Comparison of ENCODE assay signal across 28 cellular contexts in the genomic region with DNA sequence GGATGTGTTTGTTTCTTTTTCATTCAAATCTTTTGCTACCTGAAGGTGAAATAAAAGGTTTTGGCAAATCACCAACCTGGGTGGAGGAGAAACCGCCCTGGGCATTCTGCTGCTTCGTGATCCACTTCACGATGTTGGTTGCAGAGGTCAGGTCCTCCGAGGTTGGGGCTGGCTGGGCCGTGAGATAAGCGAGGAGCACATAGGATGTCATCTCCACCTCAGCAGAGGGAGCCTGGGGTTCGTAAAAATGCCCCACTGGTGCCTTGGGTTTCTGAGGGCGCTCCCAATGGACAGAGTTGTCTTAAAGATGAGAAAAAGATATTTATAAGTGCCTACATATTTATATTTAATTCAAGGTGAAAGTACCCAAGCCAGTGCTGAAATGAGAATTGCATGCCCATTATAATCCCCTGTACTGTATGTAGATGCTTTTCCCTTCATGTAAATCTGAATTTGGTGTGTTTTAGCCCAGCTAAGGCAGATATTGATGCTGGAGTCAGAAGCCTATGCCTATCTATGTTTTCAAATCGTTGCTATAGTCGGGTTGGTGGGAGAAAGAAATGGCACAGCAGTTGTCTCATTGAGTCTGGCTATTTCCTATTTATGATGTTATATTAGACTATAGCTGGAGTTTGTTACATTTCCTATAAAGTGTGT. TPM values are rescaled to one million over a fixed set of nuclear protein-coding genes. Genes with fewer than 3 reads are reported as not detected.
DNase-seq lines count a peak whose midpoint lies in the region; ATAC-seq, FAIRE-seq and TF ChIP-seq lines count a peak whose summit lies in the region.
"Had no signal": no experiment of that assay in that cellular context is flagged by ENCODE, and none has a peak within 500 bp of the region (broad histone marks: within the 10 kb centered on the region; RNA-seq: fewer than 3 reads in every experiment).

No MANE protein-coding gene starts in this region.

- intact Hi-C loops in kidney (cut with DNase I) (no loop called here), HepG2 (cut with micrococcal nuclease; ENCODE audit: unreplicated experiment) (no loop called here)

- no peaks in the 10 kb centered on the region for H3K27me3 ChIP-seq in HepG2 (ENCODE audit: control insufficient read depth in 1 of 2, insufficient read depth in 2 of 2, low read length in 2 of 2)
- H3K27me3 ChIP-seq: BE2C, BLaER1 had no signal

- H3K36me3 ChIP-seq in kidney (ENCODE audit: control insufficient read depth in 1 of 2, insufficient read depth in 2 of 2, low read length in 2 of 2) (peaks cover 13 to 39% of the 10 kb centered on the region in 2 donors), HepG2 (replicated peaks in 1 of 2; ENCODE audit: control insufficient read depth in 1 of 2, insufficient read depth in 2 of 2, low read length in 2 of 2) (peaks cover 36 to 91% of the 10 kb centered on the region in 2 experiments)
- H3K36me3 ChIP-seq: BE2C, BLaER1 had no signal

- TF ChIP-seq EP300 in HepG2 (IDR thresholded peaks at IDR 0.05; ENCODE audit: low read depth in 2 of 2, low read length in 2 of 2) = no peak
- no peak for TF ChIP-seq EP300 in HepG2 (CRISPR knock-in tag; IDR thresholded peaks at IDR 0.05; ENCODE audit: borderline replicate concordance)

- no peak overlapping the region for H3K4me2 ChIP-seq in HepG2 (ENCODE audit: low read depth, low read length)
- H3K4me2 ChIP-seq: BLaER1 had no signal

- in situ Hi-C loops in HepG2 (cut with HindIII; ENCODE audit: extremely low pct_ligation_motif_present, low pct_unique_long_range_greater_than_20kb) = no loop called here

- H3K79me2 ChIP-seq in HepG2 (ENCODE audit: insufficient read depth, low read length) = no peaks in the 10 kb centered on the region

- TF ChIP-seq CTCF in kidney (IDR thresholded peaks at IDR 0.05; ENCODE audit: borderline replicate concordance, extremely low read depth, insufficient read depth) (no peak), HepG2 (CRISPR knock-in tag; IDR thresholded peaks at IDR 0.05) (no peak)

- H3K9me3 ChIP-seq in kidney (ENCODE audit: control insufficient read depth in 1 of 2, low read length in 2 of 2) (no peaks in the 10 kb centered on the region), HepG2 (ENCODE audit: low read length) (no peaks in the 10 kb centered on the region)
- H3K9me3 ChIP-seq: BE2C, BLaER1 had no signal

- 92% methylated on average over 10 of the region's 10 CpGs for WGBS in HepG2 (ENCODE audit: low lambda C conversion rate)

- TF ChIP-seq RAD21 in HepG2 (CRISPR knock-in tag; IDR thresholded peaks at IDR 0.05) = no peak

- DNase-seq in OCI-M1 (lab: John Stamatoyannopoulos, UW) = peak; percentile 17
- peak; percentile 69 for DNase-seq in kidney
- DNase-seq in HepG2 (ENCODE audit: low spot score) = no peak
- DNase-seq in NCI-H446 (lab: John Stamatoyannopoulos, UW) = no peak
- no peak for DNase-seq in activated CD4-positive, alpha-beta T cell treated with anti-CD3 and anti-CD28 coated beads, Interleukin-2, amount 50 U/mL, for 4 hours
- no peak for DNase-seq in superior temporal gyrus (ENCODE audit: extremely low spot score)
- DNase-seq: 8988T; ACHN; BE2C; C1 segment of cervical spinal cord; CD4-positive, alpha-beta memory T cell; CD4-positive, CD25-positive, alpha-beta regulatory T cell; CD8-positive, alpha-beta memory T cell; COR-L47; DMS 273 treated with DMSO at 0.1 percent for 48 hours; DMS153; DMS53; DMS79; DND-41; EL; GDM1 had no signal

- ATAC-seq in HepG2 = peak; percentile 6; the same call in 1 of the 3 replicates
- ATAC-seq: GM12878 had no signal

- POLR2A ChIA-PET in HepG2 (lab: Yijun Ruan, JAX) = interaction anchor here (2.0 kb wide), 1 partner anchor 9 kb away, joined by 9 read pairs; no protein-coding TSS in a partner anchor

- no TSS peak for BruUV-seq in HepG2 (replicated peaks; lab: Mats Ljungman, UMichigan)

- H3K4me3 ChIP-seq in kidney (ENCODE audit: low read length in 2 of 2) (no peak overlapping the region), HepG2 (replicated peaks in 1 of 3; ENCODE audit: insufficient read depth in 1 of 3, low read depth in 2 of 3, low read length in 3 of 3) (no peak overlapping the region)
- H3K4me3 ChIP-seq: BLaER1, GM12878 had no signal

- FAIRE-seq in kidney (lab: Jason Lieb, UNC) (no peak), HepG2 (lab: Jason Lieb, UNC) (no peak)
- FAIRE-seq: A204.1, GM12878, GM12892, GM18507 had no signal

- TF ChIP-seq POLR2A in HepG2 (IDR thresholded peaks at IDR 0.05; ENCODE audit: insufficient read depth in 1 of 2, low read depth in 2 of 2, low read length in 2 of 2) = peak in 1 of 2 experiments; percentile 50; a peak in 1 of 4 replicates

- no peak overlapping the region for H2AFZ ChIP-seq in HepG2 (ENCODE audit: low read length)

- H3K4me1 ChIP-seq in kidney (ENCODE audit: control insufficient read depth in 1 of 2, insufficient read depth in 1 of 2, low read depth in 1 of 2, low read length in 2 of 2) (no peaks in the 10 kb centered on the region), HepG2 (ENCODE audit: insufficient read depth, low read length) (peaks cover 14% of the 10 kb centered on the region)
- H3K4me1 ChIP-seq: BE2C, BLaER1 had no signal

- CTCF ChIA-PET in HepG2 (lab: Yijun Ruan, JAX; ENCODE audit: low intra/inter-chr PET ratio, low total read pairs) = no interaction called here

- peaks cover 27% of the 10 kb centered on the region for H4K20me1 ChIP-seq in HepG2 (ENCODE audit: insufficient read depth, low read length)
- H4K20me1 ChIP-seq: BLaER1 had no signal

- H3K27ac ChIP-seq in kidney (ENCODE audit: low read depth in 2 of 2, low read length in 2 of 2) (no peak overlapping the region), HepG2 (ENCODE audit: extremely low read length, insufficient read depth, low read length) (no peak overlapping the region)
- H3K27ac ChIP-seq: BLaER1 had no signal

- no peak overlapping the region for H3K9ac ChIP-seq in kidney (ENCODE audit: low read length in 2 of 2)
- H3K9ac ChIP-seq in HepG2 (ENCODE audit: insufficient read depth, low read depth, low read length) = no peak overlapping the region
- H3K9ac ChIP-seq: BLaER1 had no signal

TF ChIP-seq in HepG2, 621 proteins besides CTCF, POLR2A, EP300 and RAD21 (continues in another document):
- TF ChIP-seq PAF1 (CRISPR knock-in tag; IDR thresholded peaks at IDR 0.05) = peak; percentile 82; the same call in 1 of the 2 replicates
- no peak for TF ChIP-seq NR2F2 (IDR thresholded peaks at IDR 0.05; ENCODE audit: borderline replicate concordance, low read depth)
- 0 out of 2 replicates have a peak, but pooled peaks have one; percentile 29 for TF ChIP-seq ZNF501 (CRISPR knock-in tag; IDR thresholded peaks at IDR 0.05)
- peak; percentile 86; the same call in 1 of the 2 replicates for TF ChIP-seq SSRP1 (CRISPR knock-in tag; IDR thresholded peaks at IDR 0.05)
- no peak for TF ChIP-seq KAT8 (CRISPR knock-in tag; IDR thresholded peaks at IDR 0.05)
- peak; percentile 96 for TF ChIP-seq AGO2 (optimal IDR thresholded peaks at IDR 0.05; ENCODE audit: low read depth, low read length)
- TF ChIP-seq TARDBP (CRISPR knock-in tag; IDR thresholded peaks at IDR 0.05) = no peak
- TF ChIP-seq ZSCAN30 (CRISPR knock-in tag; IDR thresholded peaks at IDR 0.05) = 0 out of 2 replicates have a peak, but pooled peaks have one; percentile 2
- no peak for TF ChIP-seq MAF1 (CRISPR knock-in tag; IDR thresholded peaks at IDR 0.05; ENCODE audit: borderline replicate concordance)
- TF ChIP-seq ZC3H4 (CRISPR knock-in tag; IDR thresholded peaks at IDR 0.05; ENCODE audit: borderline replicate concordance) = peak; percentile 39
- peak; percentile 79 for TF ChIP-seq RBFOX2 (IDR thresholded peaks at IDR 0.05; ENCODE audit: low read depth, low read length)
- TF ChIP-seq ZFP82 (CRISPR knock-in tag; IDR thresholded peaks at IDR 0.05; ENCODE audit: borderline replicate concordance) = no peak
- no peak for TF ChIP-seq ZNF772 (CRISPR knock-in tag; IDR thresholded peaks at IDR 0.05)
- TF ChIP-seq POLR2G (IDR thresholded peaks at IDR 0.05; ENCODE audit: low read depth, low read length) = peak; percentile 67
- no peak for TF ChIP-seq LBX2 (CRISPR knock-in tag; IDR thresholded peaks at IDR 0.05; ENCODE audit: borderline replicate concordance)
- peak; percentile 50; the same call in 1 of the 2 replicates for TF ChIP-seq POLR2AphosphoS5 (IDR thresholded peaks at IDR 0.05; ENCODE audit: low read depth, low read length)
- no peak for TF ChIP-seq SP4 (CRISPR knock-in tag; IDR thresholded peaks at IDR 0.05)
- TF ChIP-seq RBM22 (optimal IDR thresholded peaks at IDR 0.05; ENCODE audit: low read length) = peak; percentile 98
- no peak for TF ChIP-seq ZFAT (CRISPR knock-in tag; conservative IDR thresholded peaks at IDR 0.05)

RNA-seq across cellular contexts. Expression of gene A2M, which starts 41.1 kb away (rescaled TPM):
- 971 TPM for total RNA-seq in kidney
- 745 TPM for polyA plus RNA-seq in kidney (ENCODE audit: insufficient read depth, low read depth, low replicate concordance)
- total RNA-seq in HepG2 (2016; rRNA removed; fragmentation: Illumina TruSeq; extraction: Trizol) = 1,675 and 2,807 TPM in 2 replicates
- 234 and 270 TPM in 2 replicates for total RNA-seq in HepG2 (2016; cell fraction: cytosol; rRNA removed; fragmentation: Illumina TruSeq; extraction: Trizol; ENCODE audit: low read depth)
- 1,476 and 2,691 TPM in 2 replicates for total RNA-seq in HepG2 (2016; cell fraction: insoluble cytoplasmic fraction; rRNA removed; fragmentation: Illumina TruSeq; extraction: Trizol)
- 813 and 957 TPM in 2 replicates for total RNA-seq in HepG2 (2016; cell fraction: membrane; rRNA removed; fragmentation: Illumina TruSeq; extraction: Trizol)
- total RNA-seq in HepG2 (2016; cell fraction: nucleus; rRNA removed; fragmentation: Illumina TruSeq; extraction: Trizol) = 2,507 and 2,973 TPM in 2 replicates
- 6,551 and 8,760 TPM in 2 replicates for polyA plus RNA-seq in HepG2 (2011; rRNA removed)
- 4,485 and 9,624 TPM in 2 replicates for polyA plus RNA-seq in HepG2 (2011; cell fraction: cytosol; rRNA removed)
- polyA plus RNA-seq in HepG2 (2011; cell fraction: nucleus; rRNA removed) = 2,489 and 3,325 TPM in 2 replicates
- polyA plus RNA-seq in HepG2 (2012) = 4,336 and 6,335 TPM in 2 replicates
- 214 and 262 TPM in 2 replicates for polyA plus RNA-seq in HepG2 (2016; cell fraction: cytosol; fragmentation: Illumina TruSeq; extraction: Trizol; ENCODE audit: low read depth)
- polyA plus RNA-seq in HepG2 (2016; cell fraction: insoluble cytoplasmic fraction; fragmentation: Illumina TruSeq; extraction: Trizol; ENCODE audit: low read depth) = 1,149 and 1,250 TPM in 2 replicates
- polyA plus RNA-seq in HepG2 (2016; cell fraction: membrane; fragmentation: Illumina TruSeq; extraction: Trizol; ENCODE audit: low read depth) = 465 and 618 TPM in 2 replicates
- polyA plus RNA-seq in HepG2 (2016; cell fraction: nucleus; fragmentation: Illumina TruSeq; extraction: Trizol; ENCODE audit: insufficient read depth, low read depth) = 2,564 and 2,683 TPM in 2 replicates
- polyA minus RNA-seq in HepG2 (2011; rRNA and poly(A)+ RNA removed; ENCODE audit: low replicate concordance) = 3.9 and 4,519 TPM in 2 replicates
- 3,071 and 7,219 TPM in 2 replicates for polyA minus RNA-seq in HepG2 (2011; cell fraction: cytosol; rRNA and poly(A)+ RNA removed)
- 2,321 and 4,395 TPM in 2 replicates for polyA minus RNA-seq in HepG2 (2011; cell fraction: nucleus; rRNA and poly(A)+ RNA removed)
- total RNA-seq: CD4-positive, CD25-positive, alpha-beta regulatory T cell; Daoy; G401 had no signal
- polyA plus RNA-seq: CD4-positive, CD25-positive, alpha-beta regulatory T cell had no signal

Comparison
In these comparisons a context has a peak if more than half of its experiments do, and no peak if none do; other contexts are left out.
1. DNase-seq: peak in OCI-M1 (single experiment) and kidney (single experiment); none in HepG2 (single experiment), NCI-H446 (0 of 2), activated CD4-positive, alpha-beta T cell treated with anti-CD3 and anti-CD28 coated beads, Interleukin-2, amount 50 U/mL, for 4 hours (0 of 2) and superior temporal gyrus (single experiment).